In the genomic region with DNA sequence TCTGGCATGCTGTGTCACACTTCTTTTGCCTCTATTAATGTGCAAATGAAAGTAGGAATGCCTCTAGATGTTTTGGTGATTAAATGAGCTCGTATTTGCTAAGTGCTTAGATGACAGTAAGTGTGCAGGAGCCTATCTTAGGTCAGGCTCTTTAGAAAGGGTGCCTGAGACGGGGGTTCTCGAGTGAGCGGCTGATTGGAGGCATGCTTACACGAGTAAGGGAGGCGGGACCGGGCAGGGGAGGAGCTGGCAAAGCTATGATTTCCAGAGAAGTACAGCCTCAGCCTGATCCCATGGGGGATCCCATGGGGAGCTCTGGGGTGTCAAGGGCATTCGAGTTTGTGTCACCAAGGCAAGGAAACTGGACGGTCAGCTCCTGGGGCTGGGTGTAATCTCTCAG, we compare ENCODE assay signal across 3 cellular contexts.
TF ChIP-seq lines count a peak whose summit lies in the region.

No MANE protein-coding gene starts in this region.

TF ChIP-seq in A549, 52 proteins besides CTCF, POLR2A, EP300 and RAD21 (continues in another document):
- TF ChIP-seq, protein P1, sequence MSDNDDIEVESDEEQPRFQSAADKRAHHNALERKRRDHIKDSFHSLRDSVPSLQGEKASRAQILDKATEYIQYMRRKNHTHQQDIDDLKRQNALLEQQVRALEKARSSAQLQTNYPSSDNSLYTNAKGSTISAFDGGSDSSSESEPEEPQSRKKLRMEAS (IDR thresholded peaks at IDR 0.05), result no peak
- TF ChIP-seq SMC3 (IDR thresholded peaks at IDR 0.05) (no peak), SREBF2 (IDR thresholded peaks at IDR 0.05) (no peak), FOXS1 (CRISPR knock-in tag; IDR thresholded peaks at IDR 0.05) (no peak), HEYL (CRISPR knock-in tag; IDR thresholded peaks at IDR 0.05) (no peak), GATA3 (IDR thresholded peaks at IDR 0.05; ENCODE audit: borderline replicate concordance) (no peak), CBX8 (IDR thresholded peaks at IDR 0.05) (no peak), TP53 (CRISPR knock-in tag; IDR thresholded peaks at IDR 0.05) (no peak), ZFP36 (IDR thresholded peaks at IDR 0.05; ENCODE audit: borderline replicate concordance, partially characterized antibody) (no peak), EHMT2 (IDR thresholded peaks at IDR 0.05; ENCODE audit: low read depth) (no peak), NR3C1 (IDR thresholded peaks at IDR 0.05) (no peak)
- TF ChIP-seq, protein P2, sequence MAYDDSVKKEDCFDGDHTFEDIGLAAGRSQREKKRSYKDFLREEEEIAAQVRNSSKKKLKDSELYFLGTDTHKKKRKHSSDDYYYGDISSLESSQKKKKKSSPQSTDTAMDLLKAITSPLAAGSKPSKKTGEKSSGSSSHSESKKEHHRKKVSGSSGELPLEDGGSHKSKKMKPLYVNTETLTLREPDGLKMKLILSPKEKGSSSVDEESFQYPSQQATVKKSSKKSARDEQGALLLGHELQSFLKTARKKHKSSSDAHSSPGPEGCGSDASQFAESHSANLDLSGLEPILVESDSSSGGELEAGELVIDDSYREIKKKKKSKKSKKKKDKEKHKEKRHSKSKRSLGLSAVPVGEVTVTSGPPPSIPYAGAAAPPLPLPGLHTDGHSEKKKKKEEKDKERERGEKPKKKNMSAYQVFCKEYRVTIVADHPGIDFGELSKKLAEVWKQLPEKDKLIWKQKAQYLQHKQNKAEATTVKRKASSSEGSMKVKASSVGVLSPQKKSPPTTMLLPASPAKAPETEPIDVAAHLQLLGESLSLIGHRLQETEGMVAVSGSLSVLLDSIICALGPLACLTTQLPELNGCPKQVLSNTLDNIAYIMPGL (CRISPR knock-in tag; IDR thresholded peaks at IDR 0.05; ENCODE audit: borderline replicate concordance), result no peak
- TF ChIP-seq, protein P3, sequence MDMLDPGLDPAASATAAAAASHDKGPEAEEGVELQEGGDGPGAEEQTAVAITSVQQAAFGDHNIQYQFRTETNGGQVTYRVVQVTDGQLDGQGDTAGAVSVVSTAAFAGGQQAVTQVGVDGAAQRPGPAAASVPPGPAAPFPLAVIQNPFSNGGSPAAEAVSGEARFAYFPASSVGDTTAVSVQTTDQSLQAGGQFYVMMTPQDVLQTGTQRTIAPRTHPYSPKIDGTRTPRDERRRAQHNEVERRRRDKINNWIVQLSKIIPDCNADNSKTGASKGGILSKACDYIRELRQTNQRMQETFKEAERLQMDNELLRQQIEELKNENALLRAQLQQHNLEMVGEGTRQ (IDR thresholded peaks at IDR 0.05), result no peak
- TF ChIP-seq, protein P4, sequence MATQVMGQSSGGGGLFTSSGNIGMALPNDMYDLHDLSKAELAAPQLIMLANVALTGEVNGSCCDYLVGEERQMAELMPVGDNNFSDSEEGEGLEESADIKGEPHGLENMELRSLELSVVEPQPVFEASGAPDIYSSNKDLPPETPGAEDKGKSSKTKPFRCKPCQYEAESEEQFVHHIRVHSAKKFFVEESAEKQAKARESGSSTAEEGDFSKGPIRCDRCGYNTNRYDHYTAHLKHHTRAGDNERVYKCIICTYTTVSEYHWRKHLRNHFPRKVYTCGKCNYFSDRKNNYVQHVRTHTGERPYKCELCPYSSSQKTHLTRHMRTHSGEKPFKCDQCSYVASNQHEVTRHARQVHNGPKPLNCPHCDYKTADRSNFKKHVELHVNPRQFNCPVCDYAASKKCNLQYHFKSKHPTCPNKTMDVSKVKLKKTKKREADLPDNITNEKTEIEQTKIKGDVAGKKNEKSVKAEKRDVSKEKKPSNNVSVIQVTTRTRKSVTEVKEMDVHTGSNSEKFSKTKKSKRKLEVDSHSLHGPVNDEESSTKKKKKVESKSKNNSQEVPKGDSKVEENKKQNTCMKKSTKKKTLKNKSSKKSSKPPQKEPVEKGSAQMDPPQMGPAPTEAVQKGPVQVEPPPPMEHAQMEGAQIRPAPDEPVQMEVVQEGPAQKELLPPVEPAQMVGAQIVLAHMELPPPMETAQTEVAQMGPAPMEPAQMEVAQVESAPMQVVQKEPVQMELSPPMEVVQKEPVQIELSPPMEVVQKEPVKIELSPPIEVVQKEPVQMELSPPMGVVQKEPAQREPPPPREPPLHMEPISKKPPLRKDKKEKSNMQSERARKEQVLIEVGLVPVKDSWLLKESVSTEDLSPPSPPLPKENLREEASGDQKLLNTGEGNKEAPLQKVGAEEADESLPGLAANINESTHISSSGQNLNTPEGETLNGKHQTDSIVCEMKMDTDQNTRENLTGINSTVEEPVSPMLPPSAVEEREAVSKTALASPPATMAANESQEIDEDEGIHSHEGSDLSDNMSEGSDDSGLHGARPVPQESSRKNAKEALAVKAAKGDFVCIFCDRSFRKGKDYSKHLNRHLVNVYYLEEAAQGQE (IDR thresholded peaks at IDR 0.05), result no peak

TF ChIP-seq in WTC11, 78 proteins besides CTCF, POLR2A, EP300 and RAD21 (continues in another document):
- TF ChIP-seq ZNF671 (CRISPR knock-in tag; IDR thresholded peaks at IDR 0.05) (no peak), RORB (CRISPR knock-in tag; IDR thresholded peaks at IDR 0.05) (no peak), RELA (CRISPR knock-in tag; IDR thresholded peaks at IDR 0.05; ENCODE audit: borderline replicate concordance) (no peak), HMGA2 (CRISPR knock-in tag; IDR thresholded peaks at IDR 0.05) (no peak), TCF7 (CRISPR knock-in tag; IDR thresholded peaks at IDR 0.05; ENCODE audit: low read depth) (no peak), TEAD4 (CRISPR knock-in tag; IDR thresholded peaks at IDR 0.05) (no peak), ZNF263 (CRISPR knock-in tag; IDR thresholded peaks at IDR 0.05; ENCODE audit: low read depth) (no peak), FOXK1 (CRISPR knock-in tag; IDR thresholded peaks at IDR 0.05) (no peak), ZNF423 (CRISPR knock-in tag; IDR thresholded peaks at IDR 0.05) (no peak), ZNF138 (CRISPR knock-in tag; conservative IDR thresholded peaks at IDR 0.05) (no peak), JUN (CRISPR knock-in tag; IDR thresholded peaks at IDR 0.05) (no peak), NR2C2 (CRISPR knock-in tag; IDR thresholded peaks at IDR 0.05) (no peak), SMAD3 (CRISPR knock-in tag; IDR thresholded peaks at IDR 0.05; ENCODE audit: borderline replicate concordance) (no peak)
- TF ChIP-seq, protein P2 (CRISPR knock-in tag; IDR thresholded peaks at IDR 0.05), result no peak
- TF ChIP-seq, protein P5, sequence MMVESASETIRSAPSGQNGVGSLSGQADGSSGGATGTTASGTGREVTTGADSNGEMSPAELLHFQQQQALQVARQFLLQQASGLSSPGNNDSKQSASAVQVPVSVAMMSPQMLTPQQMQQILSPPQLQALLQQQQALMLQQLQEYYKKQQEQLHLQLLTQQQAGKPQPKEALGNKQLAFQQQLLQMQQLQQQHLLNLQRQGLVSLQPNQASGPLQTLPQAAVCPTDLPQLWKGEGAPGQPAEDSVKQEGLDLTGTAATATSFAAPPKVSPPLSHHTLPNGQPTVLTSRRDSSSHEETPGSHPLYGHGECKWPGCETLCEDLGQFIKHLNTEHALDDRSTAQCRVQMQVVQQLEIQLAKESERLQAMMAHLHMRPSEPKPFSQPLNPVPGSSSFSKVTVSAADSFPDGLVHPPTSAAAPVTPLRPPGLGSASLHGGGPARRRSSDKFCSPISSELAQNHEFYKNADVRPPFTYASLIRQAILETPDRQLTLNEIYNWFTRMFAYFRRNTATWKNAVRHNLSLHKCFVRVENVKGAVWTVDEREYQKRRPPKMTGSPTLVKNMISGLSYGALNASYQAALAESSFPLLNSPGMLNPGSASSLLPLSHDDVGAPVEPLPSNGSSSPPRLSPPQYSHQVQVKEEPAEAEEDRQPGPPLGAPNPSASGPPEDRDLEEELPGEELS (CRISPR knock-in tag; IDR thresholded peaks at IDR 0.05), result no peak
- TF ChIP-seq, protein P6, sequence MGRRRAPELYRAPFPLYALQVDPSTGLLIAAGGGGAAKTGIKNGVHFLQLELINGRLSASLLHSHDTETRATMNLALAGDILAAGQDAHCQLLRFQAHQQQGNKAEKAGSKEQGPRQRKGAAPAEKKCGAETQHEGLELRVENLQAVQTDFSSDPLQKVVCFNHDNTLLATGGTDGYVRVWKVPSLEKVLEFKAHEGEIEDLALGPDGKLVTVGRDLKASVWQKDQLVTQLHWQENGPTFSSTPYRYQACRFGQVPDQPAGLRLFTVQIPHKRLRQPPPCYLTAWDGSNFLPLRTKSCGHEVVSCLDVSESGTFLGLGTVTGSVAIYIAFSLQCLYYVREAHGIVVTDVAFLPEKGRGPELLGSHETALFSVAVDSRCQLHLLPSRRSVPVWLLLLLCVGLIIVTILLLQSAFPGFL (CRISPR knock-in tag; IDR thresholded peaks at IDR 0.05; ENCODE audit: borderline replicate concordance), result no peak

TF ChIP-seq in HepG2, 621 proteins besides CTCF, POLR2A, EP300 and RAD21:
- no peak for TF ChIP-seq MED1 (CRISPR knock-in tag; IDR thresholded peaks at IDR 0.05)
- no peak for TF ChIP-seq ZNF550 (CRISPR knock-in tag; IDR thresholded peaks at IDR 0.05; ENCODE audit: borderline replicate concordance)
- TF ChIP-seq MIER2 (CRISPR knock-in tag; IDR thresholded peaks at IDR 0.05), result no peak
- TF ChIP-seq NR1H2 (CRISPR knock-in tag; IDR thresholded peaks at IDR 0.05; ENCODE audit: borderline replicate concordance, low read depth), result no peak
- TF ChIP-seq NFRKB (IDR thresholded peaks at IDR 0.05), result no peak
